In genomic region chr10:26797340-26797739, GRCh38 we compare ENCODE assay signal across 23 cellular contexts.
"Had no signal": no experiment of that assay in that cellular context is flagged by ENCODE, and none has a peak within 500 bp of the region (broad histone marks: within the 10 kb centered on the region; RNA-seq: fewer than 3 reads in every experiment).

No MANE protein-coding gene starts in this region.

- H3K36me3 ChIP-seq: spleen, thoracic aorta, upper lobe of left lung had no signal

- H3K27ac ChIP-seq: spleen, thoracic aorta, upper lobe of left lung had no signal

- DNase-seq: activated CD4-positive, alpha-beta T cell treated with anti-CD3 and anti-CD28 coated beads, Interleukin-2, amount 10 ng/mL, durations not matched to agents 7 days and 5 days; activated CD8-positive, alpha-beta memory T cell treated with anti-CD3 and anti-CD28 coated beads, Interleukin-2, amount 50 U/mL, for 48 hours; activated effector memory CD4-positive, alpha-beta T cell treated with anti-CD3 and anti-CD28 coated beads, Interleukin-2, amount 50 U/mL, for 16 hours; activated T-cell treated with anti-CD3 and anti-CD28 coated beads, Interleukin-2, amount 50 U/mL, for 72 hours; amniotic stem cell; caudate nucleus; foreskin melanocyte; glutamatergic neuron; hippocampal formation; left cardiac atrium; occipital lobe; retina; spleen; stimulated activated CD4-positive, alpha-beta T cell treated with anti-CD3 and anti-CD28 coated beads, Interleukin-4, amount 100 ng/mL, for 4 hours; stimulated activated naive B cell treated with anti-CD40 and anti-IgM and Interleukin-4, amounts not matched to agents 10 μg/mL and 1 μg/mL and 100 μg/mL, for 72 hours; upper lobe of left lung had no signal

- H3K9me3 ChIP-seq: upper lobe of left lung had no signal

- H3K27me3 ChIP-seq: spleen, upper lobe of left lung had no signal

- H3K4me3 ChIP-seq: spleen, thoracic aorta, upper lobe of left lung had no signal

- FAIRE-seq: colon, islet of Langerhans, TTC549 had no signal

- H3K27me3 Mint-ChIP-seq: activated CD4-positive, alpha-beta T cell treated with anti-CD3 and anti-CD28 coated beads, Interleukin-2, amount 10 ng/mL, durations not matched to agents 7 days and 5 days; stimulated activated naive B cell treated with anti-CD40 and anti-IgM and Interleukin-4, amounts not matched to agents 10 μg/mL and 1 μg/mL and 100 μg/mL, for 72 hours had no signal

- H3K4me1 Mint-ChIP-seq: mesothelial cell of epicardium had no signal

- ATAC-seq: activated CD4-positive, CD25-positive, alpha-beta regulatory T cell treated with anti-CD3 and anti-CD28 coated beads, Interleukin-2, amount 50 U/mL, for 24 hours; activated naive CD4-positive, alpha-beta T cell treated with anti-CD3 and anti-CD28 coated beads, Interleukin-2, amount 50 U/mL, for 72 hours; activated T-cell treated with anti-CD3 and anti-CD28 coated beads, Interleukin-2, amount 50 U/mL, for 72 hours; left cardiac atrium; stimulated activated naive B cell treated with anti-CD40 and anti-IgM and Interleukin-4, amounts not matched to agents 10 μg/mL and 1 μg/mL and 100 μg/mL, for 72 hours had no signal

- H3K27ac Mint-ChIP-seq: activated CD4-positive, alpha-beta T cell treated with anti-CD3 and anti-CD28 coated beads, Interleukin-2, amount 10 ng/mL, durations not matched to agents 7 days and 5 days; activated naive CD4-positive, alpha-beta T cell treated with anti-CD3 and anti-CD28 coated beads, Interleukin-2, amount 50 U/mL, for 72 hours; activated T-cell treated with anti-CD3 and anti-CD28 coated beads, Interleukin-2, amount 50 U/mL, for 72 hours; mesothelial cell of epicardium; stimulated activated naive B cell treated with anti-CD40 and anti-IgM and Interleukin-4, amounts not matched to agents 10 μg/mL and 1 μg/mL and 100 μg/mL, for 72 hours had no signal

- H3K4me3 Mint-ChIP-seq: activated CD4-positive, alpha-beta T cell treated with anti-CD3 and anti-CD28 coated beads, Interleukin-2, amount 10 ng/mL, durations not matched to agents 7 days and 5 days; activated T-cell treated with anti-CD3 and anti-CD28 coated beads, Interleukin-2, amount 50 U/mL, for 72 hours; mesothelial cell of epicardium; stimulated activated naive B cell treated with anti-CD40 and anti-IgM and Interleukin-4, amounts not matched to agents 10 μg/mL and 1 μg/mL and 100 μg/mL, for 72 hours had no signal
